ENCODE assay signal across 9 cellular contexts in the genomic region with DNA sequence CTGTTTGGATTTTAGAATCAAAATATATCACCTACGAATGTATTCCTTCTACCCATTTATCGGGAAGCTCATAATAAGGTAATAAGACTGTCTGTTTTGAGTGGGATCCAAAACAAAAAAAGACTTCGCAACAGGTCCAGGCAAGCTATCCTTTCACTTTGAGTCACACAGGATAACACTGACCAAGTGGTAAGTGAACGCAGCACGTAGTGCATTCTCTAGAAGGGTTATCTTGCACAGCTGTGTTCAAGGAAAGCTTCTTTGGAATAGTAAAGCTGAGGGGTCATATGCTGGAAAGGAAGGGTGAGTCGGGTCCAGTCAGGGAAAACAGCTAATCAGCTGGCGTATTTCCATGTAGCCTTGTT. TPM values are rescaled to one million over a fixed set of nuclear protein-coding genes. Genes with fewer than 3 reads are reported as not detected.
DNase-seq lines count a peak whose midpoint lies in the region; ATAC-seq, FAIRE-seq and TF ChIP-seq lines count a peak whose summit lies in the region.
"Had no signal": no experiment of that assay in that cellular context is flagged by ENCODE, and none has a peak within 500 bp of the region (broad histone marks: within the 10 kb centered on the region; RNA-seq: fewer than 3 reads in every experiment).

No MANE protein-coding gene starts in this region.

- H3K27ac Mint-ChIP-seq in Caco-2 (ENCODE audit: unreplicated experiment), result no peak overlapping the region
- H3K27ac Mint-ChIP-seq in naive B cell, result no peak overlapping the region

- ATAC-seq in HG03066 (IDR thresholded peaks at IDR 0.05; ENCODE audit: low read depth, unreplicated experiment) (peak; percentile 52), naive B cell (ENCODE audit: low read depth in 2 of 2) (no peak)

- H3K4me3 ChIP-seq in Caco-2 (ENCODE audit: low read depth, low read length) (no peak overlapping the region), coronary artery (peak overlapping the region; percentile 71)

- DNase-seq in Caco-2 (no peak), coronary artery (ENCODE audit: low spot score) (no peak), naive B cell (no peak), HTR-8/SVneo (ENCODE audit: insufficient read length, low spot score) (no peak), posterior vena cava (ENCODE audit: low spot score) (no peak), AG08396 (ENCODE audit: low spot score) (no peak)
- no peak for DNase-seq in activated CD4-positive, CD25-positive, alpha-beta regulatory T cell (lab: John Stamatoyannopoulos, UW)
- DNase-seq: stimulated activated CD4-positive, alpha-beta T cell treated with anti-CD3 and anti-CD28 coated beads, Interleukin-2, amount 100 ng/mL, for 48 hours had no signal

- H3K9me3 Mint-ChIP-seq in Caco-2 (ENCODE audit: unreplicated experiment) (no peaks in the 10 kb centered on the region), naive B cell (no peaks in the 10 kb centered on the region)

- H3K4me1 Mint-ChIP-seq in Caco-2 (ENCODE audit: low read depth, unreplicated experiment) (no peaks in the 10 kb centered on the region), naive B cell (peaks cover 27 to 36% (median 33%) of the 10 kb centered on the region in 3 donors)

- no peaks in the 10 kb centered on the region for H3K9me3 ChIP-seq in Caco-2

- H3K27me3 Mint-ChIP-seq in Caco-2 (ENCODE audit: insufficient read depth, unreplicated experiment), result peaks cover 30% of the 10 kb centered on the region
- H3K27me3 Mint-ChIP-seq in naive B cell, result peaks cover 63 to 88% (median 71%) of the 10 kb centered on the region in 3 donors

- H3K36me3 Mint-ChIP-seq in Caco-2 (ENCODE audit: insufficient read depth, unreplicated experiment) (no peaks in the 10 kb centered on the region), naive B cell (peaks cover 5 to 10% of the 10 kb centered on the region in 2 donors)

- peak overlapping the region; percentile 71 for H3K4me3 Mint-ChIP-seq in Caco-2 (ENCODE audit: unreplicated experiment)
- peak overlapping the region; percentile 66 to 90 (median 86) for H3K4me3 Mint-ChIP-seq in naive B cell

- peak overlapping the region; percentile 65 to 81 for H3K27ac ChIP-seq in coronary artery

- H3K27me3 ChIP-seq in Caco-2 (replicated peaks; ENCODE audit: control insufficient read depth, insufficient read depth, low read length), result peaks cover 6% of the 10 kb centered on the region

- POLR2A ChIA-PET in Caco-2 (lab: Charles Lee), result no interaction called here

- CTCF ChIA-PET in Caco-2 (lab: Charles Lee), result interaction anchor here (0.8 to 1.6 kb wide), 2 partner anchors 28 to 46 kb away, joined by 3 read pairs; no protein-coding TSS in a partner anchor

- intact Hi-C loops in Caco-2 (cut with micrococcal nuclease; ENCODE audit: unreplicated experiment) (no loop called here), posterior vena cava (cut with DNase I) (no loop called here)

- peaks cover 4% of the 10 kb centered on the region; the same call in 1 of the 2 replicates for H3K4me1 ChIP-seq in Caco-2

- no peak for FAIRE-seq in HTR-8/SVneo (lab: Jason Lieb, UNC)

- BruUV-seq in Caco-2 (replicated peaks; lab: Mats Ljungman, UMichigan), result no TSS peak

- TF ChIP-seq CTCF in Caco-2 (IDR thresholded peaks at IDR 0.05; ENCODE audit: insufficient read depth in 1 of 2, low read depth in 1 of 2, low read length in 1 of 2, severe bottlenecking in 1 of 2, unreplicated experiment in 1 of 2) (no peak), coronary artery (IDR thresholded peaks at IDR 0.05) (no peak)

- H3K36me3 ChIP-seq in Caco-2 (ENCODE audit: control insufficient read depth, insufficient read depth, low read length), result no peaks in the 10 kb centered on the region

RNA-seq across cellular contexts. Expression of gene NRGN, which starts 22.3 kb away (rescaled TPM):
- total RNA-seq in Caco-2 (2022) (5.7 and 7.8 TPM in 2 replicates), posterior vena cava (1 to 10 TPM; 5.1 to 7.6 TPM)
- polyA plus RNA-seq in naive B cell (ENCODE audit: low read depth in 6 of 6), result 1 to 10 TPM; 1.3 to 8.3 (median 6.0) TPM

RNA-seq across cellular contexts. Expression of gene VSIG2, which starts 34.7 kb away (rescaled TPM):
- 0.28 TPM in 1 of 2 replicates, not detected in the other for total RNA-seq in Caco-2 (2022)
- polyA plus RNA-seq in naive B cell (ENCODE audit: low read depth in 6 of 6), result under 1 TPM in 1 of 6 donors, not detected in 5; 0.29 TPM
- 1 to 10 TPM; 1.1 to 1.2 TPM for total RNA-seq in posterior vena cava

RNA-seq across cellular contexts. Expression of gene SPA17, which starts 43.7 kb away (rescaled TPM):
- total RNA-seq in Caco-2 (2022) (3.7 and 4.2 TPM in 2 replicates), posterior vena cava (1 to 10 TPM; 3.4 to 4.0 TPM)
- polyA plus RNA-seq in naive B cell (ENCODE audit: low read depth in 6 of 6), result 1 to 10 TPM in 5 of 6 donors, under 1 TPM in 1; 0.70 to 3.1 (median 1.7) TPM

RNA-seq across cellular contexts. Expression of gene SIAE, which starts 43.9 kb away (rescaled TPM):
- total RNA-seq in Caco-2 (2022), result 33.7 and 34.1 TPM in 2 replicates
- polyA plus RNA-seq in naive B cell (ENCODE audit: low read depth in 6 of 6), result 1 to 10 TPM; 2.4 to 3.9 (median 3.2) TPM
- 10 to 100 TPM in 1 of 2 donors, 1 to 10 TPM in 1; 6.4 to 16.8 TPM for total RNA-seq in posterior vena cava

RNA-seq across cellular contexts. Expression of gene ESAM, which starts 44.7 kb away (rescaled TPM):
- 5.3 and 6.1 TPM in 2 replicates for total RNA-seq in Caco-2 (2022)
- 10 to 100 TPM; 13.6 to 25.3 (median 19.1) TPM for polyA plus RNA-seq in naive B cell (ENCODE audit: low read depth in 6 of 6)
- total RNA-seq in posterior vena cava, result 10 to 100 TPM; 71.5 to 76.9 TPM
